ENCODE assay signal across 20 cellular contexts in the genomic region with DNA sequence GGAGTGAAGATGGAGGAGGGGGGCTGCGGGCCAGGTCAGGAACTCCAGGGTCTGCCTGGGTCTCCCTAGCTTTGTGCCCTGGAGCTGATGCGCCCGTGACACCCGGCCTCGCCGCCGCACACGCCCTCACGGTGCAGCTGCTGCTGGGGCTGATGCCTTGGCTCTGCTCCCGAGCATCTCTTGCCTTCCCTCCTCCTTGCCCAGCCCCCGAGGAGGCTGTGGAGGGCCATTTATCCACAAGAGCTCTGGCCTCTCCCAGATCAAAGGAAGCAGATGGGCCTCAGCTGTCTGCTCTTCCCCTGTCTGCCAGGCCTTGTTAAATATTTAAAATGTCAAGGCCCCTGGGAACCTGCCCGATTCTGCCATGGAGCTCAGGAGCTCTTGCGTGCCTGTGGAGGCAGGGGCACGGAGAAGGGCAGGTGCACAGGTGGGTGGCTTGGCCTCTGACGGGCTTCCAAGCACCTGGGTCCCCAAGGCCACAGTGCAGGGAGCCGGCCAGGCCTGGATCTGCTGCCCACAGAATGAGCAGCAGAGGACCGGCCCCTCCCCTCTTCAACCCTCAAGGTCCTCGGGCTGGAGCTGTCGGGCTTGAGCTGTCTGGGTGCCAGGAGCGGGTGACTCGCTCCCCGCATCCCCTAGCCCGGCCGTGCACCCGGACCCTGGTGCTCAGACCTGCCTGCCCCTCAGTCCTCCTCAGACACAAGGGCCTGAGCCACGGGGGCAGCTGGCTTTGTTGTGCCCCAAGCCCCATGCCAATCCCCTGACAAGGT. TPM values are rescaled to one million over a fixed set of nuclear protein-coding genes. Genes with fewer than 3 reads are reported as not detected.
DNase-seq lines count a peak whose midpoint lies in the region; ATAC-seq and TF ChIP-seq lines count a peak whose summit lies in the region.
"Had no signal": no experiment of that assay in that cellular context is flagged by ENCODE, and none has a peak within 500 bp of the region (broad histone marks: within the 10 kb centered on the region; RNA-seq: fewer than 3 reads in every experiment).

No MANE protein-coding gene starts in this region.

- TF ChIP-seq CTCF in heart left ventricle (IDR thresholded peaks at IDR 0.05) = no peak

- H3K27ac ChIP-seq in SJCRH30 (no peak overlapping the region), heart left ventricle (no peak overlapping the region)
- H3K27ac ChIP-seq: psoas muscle, suprapubic skin had no signal

- no peak for TF ChIP-seq POLR2A in heart left ventricle (IDR thresholded peaks at IDR 0.05)

- H3K36me3 ChIP-seq in SJCRH30 (no peaks in the 10 kb centered on the region), heart left ventricle (no peaks in the 10 kb centered on the region)
- H3K36me3 ChIP-seq: suprapubic skin had no signal

- ATAC-seq in heart left ventricle (no peak), GM18519 (IDR thresholded peaks at IDR 0.05; ENCODE audit: low FRiP score, unreplicated experiment) (no peak), HG03095 (IDR thresholded peaks at IDR 0.05; ENCODE audit: unreplicated experiment) (no peak)
- ATAC-seq: activated naive CD4-positive, alpha-beta T cell treated with anti-CD3 and anti-CD28 coated beads, Interleukin-2, amount 50 U/mL, for 72 hours; activated T-cell treated with anti-CD3 and anti-CD28 coated beads, Interleukin-2, amount 50 U/mL, for 72 hours; HCT116; psoas muscle; Right ventricle myocardium inferior; WTC11 had no signal

- 75 to 83% (median 79%) methylated on average over 21 to 26 of the region's 26 CpGs for WGBS in heart left ventricle, 4 donors

- H3K9me3 ChIP-seq in SJCRH30 (replicated peaks) (no peaks in the 10 kb centered on the region), heart left ventricle (no peaks in the 10 kb centered on the region)
- H3K9me3 ChIP-seq: psoas muscle, suprapubic skin had no signal

- intact Hi-C loops in heart left ventricle (cut with DNase I) = loop anchor here in 2 of 10 donors (2.0 to 10.0 kb wide), 3 partner anchors 130 to 417 kb away; no protein-coding TSS in a partner anchor

- H3K4me1 ChIP-seq in SJCRH30 (peaks cover 10% of the 10 kb centered on the region), heart left ventricle (peaks cover 0 to 3% (median 0%) of the 10 kb centered on the region in 12 donors)
- H3K4me1 ChIP-seq: psoas muscle, suprapubic skin had no signal

- H3K27me3 ChIP-seq in SJCRH30 = peaks cover 4% of the 10 kb centered on the region; the same call in 1 of the 2 replicates
- peaks cover 0 to 11% (median 0%) of the 10 kb centered on the region in 9 donors for H3K27me3 ChIP-seq in heart left ventricle

- DNase-seq in NCI-H1092 (lab: John Stamatoyannopoulos, UW) = peak; percentile 74
- DNase-seq in NCI-H2171 treated with DMSO at 0.1 percent for 48 hours (lab: John Stamatoyannopoulos, UW) = peak; percentile 76
- DNase-seq in SJCRH30 = peak; percentile 51 to 68
- DNase-seq in myocyte (ENCODE audit: low read depth) = peak; percentile 89
- DNase-seq in heart left ventricle = no peak
- no peak for DNase-seq in activated CD4-positive, CD25-positive, alpha-beta regulatory T cell treated with anti-CD3 and anti-CD28 coated beads, Interleukin-2, amount 50 U/mL, for 72 hours
- DNase-seq: activated T-cell treated with anti-CD3 and anti-CD28 coated beads, Interleukin-2, amount 50 U/mL, for 72 hours; mesenchymal stem cell; NCI-H2081; psoas muscle; stimulated activated CD8-positive, alpha-beta memory T cell treated with anti-CD3 and anti-CD28 coated beads, Interleukin-4, amount 100 ng/mL, for 48 hours had no signal

- no peak overlapping the region for H3K4me3 ChIP-seq in SJCRH30
- no peak overlapping the region for H3K4me3 ChIP-seq in heart left ventricle
- H3K4me3 ChIP-seq: psoas muscle, suprapubic skin had no signal

RNA-seq across cellular contexts. Expression of gene ATP2B3, which starts 20.3 kb away (rescaled TPM):
- 0.05 and 0.06 TPM in 2 replicates for total RNA-seq in SJCRH30 (2014; rRNA removed; shearing (Covaris generic))
- total RNA-seq in myocyte (0.40 and 0.57 TPM in 2 replicates), heart left ventricle (under 1 TPM in 1 of 9 donors, not detected in 8; 0.12 TPM)
- 0.20 TPM for polyA plus RNA-seq in myocyte (2012)
- not detected for polyA plus RNA-seq in heart left ventricle
- total RNA-seq: activated naive CD4-positive, alpha-beta T cell treated with anti-CD3 and anti-CD28 coated beads, Interleukin-2, amount 50 U/mL, for 72 hours; activated T-cell treated with anti-CD3 and anti-CD28 coated beads, Interleukin-2, amount 50 U/mL, for 72 hours; Right ventricle myocardium inferior; suprapubic skin had no signal
- polyA plus RNA-seq: keratinocyte had no signal

RNA-seq across cellular contexts. Expression of gene BGN, which starts 42.9 kb away (rescaled TPM):
- total RNA-seq in SJCRH30 (2014; rRNA removed; shearing (Covaris generic)) = 0.15 and 0.16 TPM in 2 replicates
- total RNA-seq in myocyte = 0.94 and 1.1 TPM in 2 replicates
- 3.9 TPM for polyA plus RNA-seq in myocyte (2012)
- total RNA-seq in heart left ventricle = 100 to 1,000 TPM in 2 of 9 donors, 10 to 100 TPM in 7; 55.7 to 264 (median 76.9) TPM
- 10 to 100 TPM; 57.9 to 86.3 TPM for polyA plus RNA-seq in heart left ventricle
- total RNA-seq: activated naive CD4-positive, alpha-beta T cell treated with anti-CD3 and anti-CD28 coated beads, Interleukin-2, amount 50 U/mL, for 72 hours; activated T-cell treated with anti-CD3 and anti-CD28 coated beads, Interleukin-2, amount 50 U/mL, for 72 hours; T-helper 1 cell treated with Interleukin-12 subunit alpha and Interleukin-12 subunit beta and Interleukin-4 antibody, amounts not matched to agents 30 ng/mL and 1 ng/mL, for 36 hours had no signal

Comparison
In these comparisons a context has a peak if more than half of its experiments do, and no peak if none do; other contexts are left out.
1. DNase-seq: peak in NCI-H1092 (single experiment), NCI-H2171 treated with DMSO at 0.1 percent for 48 hours (single experiment), SJCRH30 (2 of 2) and myocyte (single experiment); none in heart left ventricle (0 of 5) and activated CD4-positive, CD25-positive, alpha-beta regulatory T cell treated with anti-CD3 and anti-CD28 coated beads, Interleukin-2, amount 50 U/mL, for 72 hours (single experiment).
2. RNA of gene BGN, which starts 42.9 kb away (total RNA-seq): 55.7 to 264 TPM in heart left ventricle; 0.94 to 1.1 TPM in myocyte and 0.15 to 0.16 TPM in SJCRH30; every median in the first group is over 10 times any median in the second.